Comparison of ENCODE assay signal across 17 cellular contexts in the genomic region with DNA sequence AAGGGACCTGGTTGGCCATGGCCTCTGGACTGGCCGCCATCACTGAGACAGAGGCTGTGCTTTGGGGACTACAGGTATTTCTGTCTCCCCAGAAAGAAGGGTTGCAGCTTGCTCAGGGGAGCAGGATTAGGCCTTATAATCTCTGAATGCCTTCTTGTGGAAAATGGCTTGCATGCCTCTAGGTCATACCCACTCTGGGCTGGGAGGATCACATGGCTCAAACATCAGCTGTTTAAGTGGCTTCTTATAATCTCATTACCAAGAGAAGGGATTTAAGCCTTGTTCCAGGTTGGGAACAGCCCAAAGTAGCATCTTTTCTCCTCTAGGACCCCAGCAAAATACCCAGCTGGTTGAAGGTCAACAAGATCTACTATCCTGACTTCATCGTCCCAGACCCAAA. TPM values are rescaled to one million over a fixed set of nuclear protein-coding genes. Genes with fewer than 3 reads are reported as not detected.
DNase-seq lines count a peak whose midpoint lies in the region; ATAC-seq and TF ChIP-seq lines count a peak whose summit lies in the region.
"Had no signal": no experiment of that assay in that cellular context is flagged by ENCODE, and none has a peak within 500 bp of the region (broad histone marks: within the 10 kb centered on the region; RNA-seq: fewer than 3 reads in every experiment).

No MANE protein-coding gene starts in this region.

- no peak overlapping the region for H2AK9ac ChIP-seq in IMR-90 (replicated peaks; ENCODE audit: low read depth, low read length, poor library complexity)

- peaks cover 24% of the 10 kb centered on the region for H3K36me3 ChIP-seq in CD4-positive, CD25-positive, alpha-beta regulatory T cell (ENCODE audit: control insufficient read depth, insufficient read depth, low read length)
- H3K36me3 ChIP-seq in IMR-90 (ENCODE audit: control insufficient read depth, insufficient read depth, low read length) (peaks cover 52% of the 10 kb centered on the region), rectal smooth muscle tissue (ENCODE audit: control insufficient read depth, insufficient read depth, low read length) (peaks cover 6% of the 10 kb centered on the region)

- no peak overlapping the region for H3K27ac ChIP-seq in CD4-positive, CD25-positive, alpha-beta regulatory T cell (ENCODE audit: insufficient read depth, low read length, poor library complexity, severe bottlenecking)
- H3K27ac ChIP-seq in IMR-90 (ENCODE audit: insufficient read depth, low read length) (no peak overlapping the region), rectal smooth muscle tissue (ENCODE audit: low read depth, low read length) (peak overlapping the region; percentile 92)
- H3K27ac ChIP-seq: C4-2B had no signal

- H3K36me3 Mint-ChIP-seq in CD4-positive, CD25-positive, alpha-beta regulatory T cell, result peaks cover 31% of the 10 kb centered on the region
- peaks cover 38% of the 10 kb centered on the region for H3K36me3 Mint-ChIP-seq in effector memory CD8-positive, alpha-beta T cell (ENCODE audit: insufficient read depth)

- 100% methylated on average over 1 of the region's 2 CpGs; no CpG with 5 or more reads in 1 of the 2 experiments for WGBS in IMR-90 (ENCODE audit: extremely low coverage in 2 of 2, insufficient read length in 1 of 2), 2 experiments

- no peak overlapping the region for H2BK15ac ChIP-seq in IMR-90 (ENCODE audit: low read depth, low read length)

- H3K23ac ChIP-seq in IMR-90 (ENCODE audit: low read depth, low read length), result no peak overlapping the region

- H3K4ac ChIP-seq in IMR-90 (ENCODE audit: low read depth, low read length), result no peak overlapping the region

- H3K9ac ChIP-seq in IMR-90 (ENCODE audit: low read depth, low read length) (no peak overlapping the region), rectal smooth muscle tissue (ENCODE audit: low read length) (no peak overlapping the region)

- no peak overlapping the region for H4K5ac ChIP-seq in IMR-90 (ENCODE audit: low read depth, low read length)

- no peak overlapping the region for H4K8ac ChIP-seq in IMR-90 (ENCODE audit: low read depth in 2 of 2, low read length in 2 of 2)

- no peak overlapping the region for H3K56ac ChIP-seq in IMR-90 (ENCODE audit: extremely low read depth, insufficient read depth, low read length)

- H3K79me1 ChIP-seq in IMR-90 (ENCODE audit: low read depth in 1 of 2, low read length in 2 of 2), result peaks cover 0 to 15% of the 10 kb centered on the region in 2 experiments; a peak in 2 of 4 replicates

- no peak overlapping the region for H2BK120ac ChIP-seq in IMR-90 (ENCODE audit: low read depth, low read length)

- no peak overlapping the region for H2BK5ac ChIP-seq in IMR-90 (ENCODE audit: low read depth, low read length, poor library complexity, severe bottlenecking)

- H2AFZ ChIP-seq in IMR-90 (replicated peaks; ENCODE audit: low read length, poor library complexity), result no peak overlapping the region

- in situ Hi-C loops in IMR-90 (cut with MboI; ENCODE audit: low sequenced_read_pairs), result loop anchor here (5.0 to 25.0 kb wide), 2 partner anchors 93 to 588 kb away; a partner anchor contains a TSS

- H3K27me3 ChIP-seq in CD4-positive, CD25-positive, alpha-beta regulatory T cell (ENCODE audit: control insufficient read depth, insufficient read depth, low read length), result no peaks in the 10 kb centered on the region
- H3K27me3 ChIP-seq in IMR-90 (ENCODE audit: control insufficient read depth, insufficient read depth, low read length) (no peaks in the 10 kb centered on the region), rectal smooth muscle tissue (ENCODE audit: control insufficient read depth, insufficient read depth, low read length) (no peaks in the 10 kb centered on the region)

- DNase-seq in CD4-positive, CD25-positive, alpha-beta regulatory T cell, result no peak
- no peak for DNase-seq in IMR-90
- DNase-seq in effector memory CD8-positive, alpha-beta T cell, result no peak
- no peak for DNase-seq in T-helper 9 cell
- DNase-seq in activated CD8-positive, alpha-beta memory T cell treated with anti-CD3 and anti-CD28 coated beads, Interleukin-2, amount 50 U/mL, for 48 hours, result no peak
- no peak for DNase-seq in DMS79 (lab: John Stamatoyannopoulos, UW)
- no peak for DNase-seq in ureter (ENCODE audit: low spot score)
- DNase-seq: COR-L47, DMS153, NCI-H1092 treated with DMSO at 0.1 percent for 48 hours, NCI-H1694, NCI-H2107, NCI-H2227 treated with DMSO at 0.1 percent for 48 hours, NCI-H526, Right ventricle myocardium superior had no signal

- TF ChIP-seq CTCF in IMR-90 (conservative IDR thresholded peaks at IDR 0.05; ENCODE audit: low read depth, low read length), result no peak

- CTCF ChIA-PET in IMR-90 (lab: Yijun Ruan, JAX), result interaction anchor here (0.6 to 1.3 kb wide), 2 partner anchors 9 to 90 kb away, joined by 3 to 4 read pairs; no protein-coding TSS in a partner anchor

- no peak overlapping the region for H3K4me3 ChIP-seq in CD4-positive, CD25-positive, alpha-beta regulatory T cell (ENCODE audit: low read depth, low read length)
- no peak overlapping the region for H3K4me3 ChIP-seq in IMR-90 (ENCODE audit: insufficient read depth, low read depth, low read length)
- H3K4me3 ChIP-seq in rectal smooth muscle tissue (ENCODE audit: low read length), result no peak overlapping the region

- no peak overlapping the region for H2BK20ac ChIP-seq in IMR-90 (ENCODE audit: low read depth, low read length)

- intact Hi-C loops in IMR-90 (cut with micrococcal nuclease), result loop anchor here (5.0 to 10.0 kb wide), 2 partner anchors 545 to 577 kb away; no protein-coding TSS in a partner anchor

- 0 out of 2 replicates have a peak overlapping the region, but pooled peaks have one; percentile 40 for H2AK5ac ChIP-seq in IMR-90 (ENCODE audit: low read depth, low read length)

- no peak for TF ChIP-seq POLR2A in IMR-90 (IDR thresholded peaks at IDR 0.05; ENCODE audit: low read depth, low read length)

- BruUV-seq in IMR-90 (replicated peaks; lab: Mats Ljungman, UMichigan), result no TSS peak

- H3K4me1 Mint-ChIP-seq in CD4-positive, CD25-positive, alpha-beta regulatory T cell, result peaks cover 0 to 6% (median 3%) of the 10 kb centered on the region in 4 donors
- peaks cover 5 to 7% of the 10 kb centered on the region in 2 donors for H3K4me1 Mint-ChIP-seq in effector memory CD8-positive, alpha-beta T cell (ENCODE audit: low read depth in 2 of 2)

- POLR2A ChIA-PET in IMR-90 (lab: Charles Lee; ENCODE audit: unreplicated experiment), result no interaction called here

- peak overlapping the region in 2 of 3 donors; percentile 36 to 44 for H3K27ac Mint-ChIP-seq in CD4-positive, CD25-positive, alpha-beta regulatory T cell
- peak overlapping the region; percentile 68 to 79 for H3K27ac Mint-ChIP-seq in effector memory CD8-positive, alpha-beta T cell

- no peak overlapping the region for H3K4me2 ChIP-seq in IMR-90 (ENCODE audit: low read depth, low read length)

- no peak for ATAC-seq in CD4-positive, CD25-positive, alpha-beta regulatory T cell (ENCODE audit: low read depth in 2 of 2)
- no peak for ATAC-seq in IMR-90 (ENCODE audit: low read depth)
- no peak for ATAC-seq in effector memory CD8-positive, alpha-beta T cell (replicated peaks)

- no peaks in the 10 kb centered on the region for H3K9me3 Mint-ChIP-seq in CD4-positive, CD25-positive, alpha-beta regulatory T cell
- H3K9me3 Mint-ChIP-seq in effector memory CD8-positive, alpha-beta T cell, result no peaks in the 10 kb centered on the region

- no peaks in the 10 kb centered on the region for H4K20me1 ChIP-seq in IMR-90 (ENCODE audit: insufficient read depth, low read length)

- peaks cover 8% of the 10 kb centered on the region for H3K9me1 ChIP-seq in IMR-90 (ENCODE audit: insufficient read depth, low read length)

- H3K4me3 Mint-ChIP-seq in CD4-positive, CD25-positive, alpha-beta regulatory T cell, result no peak overlapping the region
- H3K4me3 Mint-ChIP-seq in effector memory CD8-positive, alpha-beta T cell, result no peak overlapping the region

- dilution Hi-C loops in IMR-90 (cut with HindIII; ENCODE audit: low sequenced_read_pairs, unreplicated experiment), result no loop called here

- H4K91ac ChIP-seq in IMR-90 (ENCODE audit: insufficient read depth, low read depth, low read length), result no peak overlapping the region

- no peak overlapping the region for H3K18ac ChIP-seq in IMR-90 (ENCODE audit: low read depth, low read length)

- peaks cover 8% of the 10 kb centered on the region for H3K4me1 ChIP-seq in CD4-positive, CD25-positive, alpha-beta regulatory T cell (ENCODE audit: control insufficient read depth, insufficient read depth, low read length, poor library complexity, severe bottlenecking)
- H3K4me1 ChIP-seq in IMR-90 (ENCODE audit: control insufficient read depth, insufficient read depth, low read length), result peaks cover 22% of the 10 kb centered on the region
- H3K4me1 ChIP-seq in rectal smooth muscle tissue (ENCODE audit: control insufficient read depth, insufficient read depth, low read length), result peaks cover 36% of the 10 kb centered on the region

- no peak for TF ChIP-seq RAD21 in IMR-90 (IDR thresholded peaks at IDR 0.05; ENCODE audit: low read length)

- no peaks in the 10 kb centered on the region for H3K27me3 Mint-ChIP-seq in CD4-positive, CD25-positive, alpha-beta regulatory T cell
- H3K27me3 Mint-ChIP-seq in effector memory CD8-positive, alpha-beta T cell, result no peaks in the 10 kb centered on the region

- no peaks in the 10 kb centered on the region for H3K9me3 ChIP-seq in CD4-positive, CD25-positive, alpha-beta regulatory T cell (ENCODE audit: control insufficient read depth in 2 of 2, low read length in 2 of 2)
- H3K9me3 ChIP-seq in IMR-90 (ENCODE audit: control insufficient read depth, insufficient read depth, low read length), result no peaks in the 10 kb centered on the region

- H3K14ac ChIP-seq in IMR-90 (replicated peaks; ENCODE audit: low read depth, low read length), result no peak overlapping the region

RNA-seq across cellular contexts. Expression of a gene that starts 19.1 kb away (rescaled TPM):
- 39.1 TPM for total RNA-seq in CD4-positive, CD25-positive, alpha-beta regulatory T cell
- 10 to 100 TPM in 3 of 4 donors, 1 to 10 TPM in 1; 9.5 to 11.4 (median 10.5) TPM for polyA plus RNA-seq in CD4-positive, CD25-positive, alpha-beta regulatory T cell
- 35.8 and 41.9 TPM in 2 replicates for total RNA-seq in IMR-90 (2012; rRNA removed)
- polyA plus RNA-seq in IMR-90 (2012; rRNA removed), result 28.3 and 36.4 TPM in 2 replicates
- polyA plus RNA-seq in IMR-90 (2012; cell fraction: cytosol; rRNA removed), result 18.8 and 24.6 TPM in 2 replicates
- 34.5 and 61.5 TPM in 2 replicates for polyA plus RNA-seq in IMR-90 (2012; cell fraction: nucleus; rRNA removed; ENCODE audit: low replicate concordance)
- total RNA-seq in ureter, result 79.0 TPM

RNA-seq across cellular contexts. Expression of a gene that starts 38.1 kb away (rescaled TPM):
- total RNA-seq in CD4-positive, CD25-positive, alpha-beta regulatory T cell, result 36.4 TPM
- 10 to 100 TPM; 15.8 to 28.6 (median 21.0) TPM for polyA plus RNA-seq in CD4-positive, CD25-positive, alpha-beta regulatory T cell
- total RNA-seq in IMR-90 (2012; rRNA removed), result 6.6 and 10.3 TPM in 2 replicates
- 5.1 and 5.5 TPM in 2 replicates for polyA plus RNA-seq in IMR-90 (2012; rRNA removed)
- polyA plus RNA-seq in IMR-90 (2012; cell fraction: cytosol; rRNA removed), result 2.4 TPM in 2 replicates
- 1.5 and 3.3 TPM in 2 replicates for polyA plus RNA-seq in IMR-90 (2012; cell fraction: nucleus; rRNA removed; ENCODE audit: low replicate concordance)
- total RNA-seq in ureter, result 14.6 TPM

RNA-seq across cellular contexts. Expression of a gene that starts 38.2 kb away (rescaled TPM):
- total RNA-seq in CD4-positive, CD25-positive, alpha-beta regulatory T cell, result 2.7 TPM
- polyA plus RNA-seq in CD4-positive, CD25-positive, alpha-beta regulatory T cell, result 1 to 10 TPM; 1.3 to 4.2 (median 1.7) TPM
- total RNA-seq in IMR-90 (2012; rRNA removed) (0.72 and 1.7 TPM in 2 replicates), ureter (6.3 TPM)
- polyA plus RNA-seq in IMR-90 (2012; rRNA removed), result 0.72 and 1.1 TPM in 2 replicates
- polyA plus RNA-seq in IMR-90 (2012; cell fraction: cytosol; rRNA removed), result 0.16 and 0.18 TPM in 2 replicates
- 0.17 and 1.9 TPM in 2 replicates for polyA plus RNA-seq in IMR-90 (2012; cell fraction: nucleus; rRNA removed; ENCODE audit: low replicate concordance)
